Comparison of ENCODE assay signal across 17 cellular contexts in the genomic region with DNA sequence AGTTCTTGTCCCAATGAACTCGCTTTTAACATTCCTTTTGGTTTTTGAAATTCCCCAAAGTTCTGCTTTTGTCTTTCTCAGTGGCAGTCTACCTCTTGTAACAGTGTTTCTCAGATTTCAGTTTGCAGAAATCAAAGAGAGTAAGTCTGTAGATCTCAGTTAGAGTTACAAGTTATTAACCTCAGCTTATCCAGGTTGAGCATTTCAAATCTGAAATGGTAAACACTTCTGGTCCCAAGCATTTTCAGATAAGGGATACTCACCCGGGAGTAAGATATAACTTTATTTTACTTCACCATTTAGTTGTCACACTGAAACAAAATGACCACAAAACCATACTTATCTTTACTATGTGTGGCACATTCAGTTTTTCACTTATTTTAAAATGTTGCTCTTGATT.
"Had no signal": no experiment of that assay in that cellular context is flagged by ENCODE, and none has a peak within 500 bp of the region (broad histone marks: within the 10 kb centered on the region; RNA-seq: fewer than 3 reads in every experiment).

No MANE protein-coding gene starts in this region.

- H3K36me3 ChIP-seq: tibial artery had no signal

- H3K27ac ChIP-seq: psoas muscle, SK-N-MC, tibial artery had no signal

- H3K9me3 ChIP-seq: psoas muscle, tibial artery had no signal

- H3K27me3 Mint-ChIP-seq: activated naive CD8-positive, alpha-beta T cell treated with anti-CD3 and anti-CD28 coated beads, Interleukin-2, amount 10 ng/mL, durations not matched to agents 7 days and 5 days; effector memory CD8-positive, alpha-beta T cell had no signal

- H3K4me3 ChIP-seq: psoas muscle, SK-N-MC, tibial artery had no signal

- H3K27me3 ChIP-seq: tibial artery had no signal

- H3K9me3 Mint-ChIP-seq: activated naive CD8-positive, alpha-beta T cell treated with anti-CD3 and anti-CD28 coated beads, Interleukin-2, amount 10 ng/mL, durations not matched to agents 7 days and 5 days; effector memory CD8-positive, alpha-beta T cell; T-helper 2 cell treated with Interferon-gamma antibody and Interleukin-4, amounts not matched to agents 5 μg/mL and 100 μg/mL, for 36 hours had no signal

- H3K4me3 Mint-ChIP-seq: activated naive CD8-positive, alpha-beta T cell treated with anti-CD3 and anti-CD28 coated beads, Interleukin-2, amount 10 ng/mL, durations not matched to agents 7 days and 5 days; T-helper 2 cell treated with Interferon-gamma antibody and Interleukin-4, amounts not matched to agents 5 μg/mL and 100 μg/mL, for 36 hours had no signal

- ATAC-seq: effector memory CD8-positive, alpha-beta T cell; psoas muscle; right cardiac atrium had no signal

- DNase-seq: activated CD4-positive, CD25-positive, alpha-beta regulatory T cell; activated gamma-delta T cell; activated naive CD8-positive, alpha-beta T cell treated with anti-CD3 and anti-CD28 coated beads, Interleukin-2, amount 10 ng/mL, durations not matched to agents 7 days and 5 days; activated T-cell treated with anti-CD3 and anti-CD28 coated beads, Interleukin-2, amount 50 U/mL, for 48 hours; amygdala; caudate nucleus; effector memory CD8-positive, alpha-beta T cell; foreskin fibroblast; hypothalamus; psoas muscle; right cardiac atrium; stimulated activated CD4-positive, alpha-beta T cell treated with anti-CD3 and anti-CD28 coated beads, Interleukin-2, amount 100 ng/mL, for 24 hours; stimulated activated naive CD4-positive, alpha-beta T cell treated with Interleukin-2 at 50 U/mL for 16 hours; substantia nigra; tibial artery had no signal

- H3K27ac Mint-ChIP-seq: activated naive CD8-positive, alpha-beta T cell treated with anti-CD3 and anti-CD28 coated beads, Interleukin-2, amount 10 ng/mL, durations not matched to agents 7 days and 5 days; T-helper 2 cell treated with Interferon-gamma antibody and Interleukin-4, amounts not matched to agents 5 μg/mL and 100 μg/mL, for 36 hours had no signal
